ENCODE assay signal across 26 cellular contexts in genomic region chr12:125651625-125652024, GRCh38.
"Had no signal": no experiment of that assay in that cellular context is flagged by ENCODE, and none has a peak within 500 bp of the region (broad histone marks: within the 10 kb centered on the region; RNA-seq: fewer than 3 reads in every experiment).

No MANE protein-coding gene starts in this region.

- H3K27ac ChIP-seq: HL-60, SJSA1, SK-N-MC had no signal

- ATAC-seq: Panc1, PC-3 had no signal

- H3K27me3 ChIP-seq: MG63, SJSA1 had no signal

- DNase-seq: Karpas-422; KG1; MG63; NCI-H1092; NCI-H1105 treated with DMSO at 0.1 percent for 48 hours; NCI-H1417 treated with DMSO at 0.1 percent for 48 hours; NCI-H146; NCI-H1694 treated with DMSO at 0.1 percent for 48 hours; NCI-H1930; NCI-H2081 treated with DMSO at 0.1 percent for 48 hours; NCI-H2171; NCI-H226; NCI-H446; NCI-H510A; NCI-H524 treated with DMSO at 0.1 percent for 48 hours; NCI-H69; NCI-H774; NK-92 treated with Interleukin-12 subunit alpha and Interleukin-12 subunit beta, amount 100 ng/mL, for 24 hours; PC-3; Right ventricle myocardium superior; SIG-M5; SW 1271 had no signal

- H3K4me1 ChIP-seq: SJSA1 had no signal

- H3K36me3 ChIP-seq: MG63, SJSA1 had no signal

- H3K9me3 ChIP-seq: MG63, SJSA1 had no signal

- H3K4me3 ChIP-seq: MG63, SJSA1, SK-N-MC had no signal
